Comparison of ENCODE assay signal across 9 cellular contexts in genomic region chr10:129168660-129169059, GRCh38.
"Had no signal": no experiment of that assay in that cellular context is flagged by ENCODE, and none has a peak within 500 bp of the region (broad histone marks: within the 10 kb centered on the region; RNA-seq: fewer than 3 reads in every experiment).

No MANE protein-coding gene starts in this region.

- H3K27me3 Mint-ChIP-seq: IgD-negative memory B cell had no signal

- H3K36me3 Mint-ChIP-seq: IgD-negative memory B cell had no signal

- H3K9ac ChIP-seq: KMS-11 had no signal

- H3K36me3 ChIP-seq: HAP-1 had no signal

- H3K4me1 Mint-ChIP-seq: IgD-negative memory B cell had no signal

- H3K9me3 Mint-ChIP-seq: IgD-negative memory B cell had no signal

- H3K9me3 ChIP-seq: HAP-1 had no signal

- H3K27ac ChIP-seq: HL-60, KMS-11 had no signal

- H3K4me3 ChIP-seq: HAP-1 had no signal

- DNase-seq: GOT3, HFFc6, KBM-7 had no signal

- H3K4me3 Mint-ChIP-seq: HFFc6, IgD-negative memory B cell had no signal

- H3K4me1 ChIP-seq: HAP-1 had no signal

- ATAC-seq: HCT116, HepG2 had no signal

- H3K27ac Mint-ChIP-seq: HFFc6, IgD-negative memory B cell had no signal

- H3K4me2 ChIP-seq: KMS-11 had no signal
